32 cellular contexts compared by ENCODE assay signal in the genomic region with DNA sequence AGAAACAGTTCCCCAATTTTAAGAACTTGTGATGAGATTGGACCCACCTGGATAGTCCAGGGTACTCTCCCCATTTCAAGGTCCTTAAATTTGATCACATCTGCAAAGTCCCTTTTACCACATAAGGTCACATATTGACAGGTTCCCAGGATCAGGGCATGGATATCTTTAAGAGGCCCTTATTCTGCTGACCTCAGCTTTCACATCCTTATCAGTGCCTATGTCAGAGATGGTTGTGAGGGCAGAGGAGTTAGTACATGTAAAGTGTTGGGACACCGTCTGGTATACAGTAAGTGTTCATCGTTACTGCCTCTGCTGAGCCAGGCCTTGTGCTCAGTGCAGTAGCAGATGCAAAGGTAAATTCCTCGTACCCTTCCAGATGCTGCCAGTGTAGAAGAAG.
"Had no signal": no experiment of that assay in that cellular context is flagged by ENCODE, and none has a peak within 500 bp of the region (broad histone marks: within the 10 kb centered on the region; RNA-seq: fewer than 3 reads in every experiment).

No MANE protein-coding gene starts in this region.

- H3K27me3 ChIP-seq: brain microvascular endothelial cell had no signal

- H3K27ac ChIP-seq: brain microvascular endothelial cell, epithelial cell of prostate, esophagus squamous epithelium, gastroesophageal sphincter, heart right ventricle had no signal

- H3K4me1 ChIP-seq: gastroesophageal sphincter had no signal

- H3K4me3 ChIP-seq: esophagus squamous epithelium, gastroesophageal sphincter, heart right ventricle had no signal

- ATAC-seq: activated CD4-positive, alpha-beta T cell treated with anti-CD3 and anti-CD28 coated beads for 36 hours; activated CD8-positive, alpha-beta memory T cell treated with anti-CD3 and anti-CD28 coated beads, Interleukin-2, amount 10 ng/mL, durations not matched to agents 7 days and 5 days; activated CD8-positive, alpha-beta T cell treated with anti-CD3 and anti-CD28 coated beads, Interleukin-2, amount 10 ng/mL, durations not matched to agents 7 days and 5 days; effector memory CD8-positive, alpha-beta T cell; gastroesophageal sphincter had no signal

- FAIRE-seq: astrocyte, bronchial epithelial cell, colon, endometrium, endothelial cell of umbilical vein had no signal

- DNase-seq: activated CD4-positive, alpha-beta memory T cell treated with anti-CD3 and anti-CD28 coated beads for 36 hours; activated CD4-positive, alpha-beta T cell treated with anti-CD3 and anti-CD28 coated beads for 36 hours; activated CD4-positive, alpha-beta T cell treated with anti-CD3 and anti-CD28 coated beads, Interleukin-2, amount 10 ng/mL, durations not matched to agents 24 days and 14 days; activated CD4-positive, CD25-positive, alpha-beta regulatory T cell; activated CD4-positive, CD25-positive, alpha-beta regulatory T cell treated with anti-CD3 and anti-CD28 coated beads, Interleukin-2, amount 50 U/mL, for 72 hours; activated CD8-positive, alpha-beta memory T cell treated with anti-CD3 and anti-CD28 coated beads, Interleukin-2, amount 10 ng/mL, durations not matched to agents 7 days and 5 days; activated CD8-positive, alpha-beta memory T cell treated with anti-CD3 and anti-CD28 coated beads, Interleukin-2, amount 50 U/mL, for 4 hours; activated CD8-positive, alpha-beta T cell treated with anti-CD3 and anti-CD28 coated beads, Interleukin-2, amount 10 ng/mL, durations not matched to agents 7 days and 5 days; activated gamma-delta T cell treated with Interleukin-2 at 50 U/mL for 16 hours; activated naive CD4-positive, alpha-beta T cell treated with anti-CD3 and anti-CD28 coated beads, Interleukin-2, amount 50 U/mL, for 16 hours; activated naive CD4-positive, alpha-beta T cell treated with Interleukin-2 at 50 U/mL for 16 hours; activated T-cell treated with anti-CD3 and anti-CD28 coated beads, Interleukin-2, amount 50 U/mL, for 1 hour; activated T-cell treated with anti-CD3 and anti-CD28 coated beads, Interleukin-2, amount 50 U/mL, for 48 hours; amniotic stem cell; anterior cingulate cortex; brain microvascular endothelial cell; cortex of kidney; dermis blood vessel endothelial cell; effector CD4-positive, alpha-beta T cell; effector memory CD8-positive, alpha-beta T cell; esophagus squamous epithelium; foreskin melanocyte; heart right ventricle; T-helper 1 cell; T-helper 2 cell had no signal

- H3K36me3 ChIP-seq: brain microvascular endothelial cell, esophagus squamous epithelium, gastroesophageal sphincter, heart right ventricle had no signal

- H3K9me3 ChIP-seq: esophagus squamous epithelium, gastroesophageal sphincter, heart right ventricle had no signal
